18 cellular contexts compared by ENCODE assay signal in the genomic region with DNA sequence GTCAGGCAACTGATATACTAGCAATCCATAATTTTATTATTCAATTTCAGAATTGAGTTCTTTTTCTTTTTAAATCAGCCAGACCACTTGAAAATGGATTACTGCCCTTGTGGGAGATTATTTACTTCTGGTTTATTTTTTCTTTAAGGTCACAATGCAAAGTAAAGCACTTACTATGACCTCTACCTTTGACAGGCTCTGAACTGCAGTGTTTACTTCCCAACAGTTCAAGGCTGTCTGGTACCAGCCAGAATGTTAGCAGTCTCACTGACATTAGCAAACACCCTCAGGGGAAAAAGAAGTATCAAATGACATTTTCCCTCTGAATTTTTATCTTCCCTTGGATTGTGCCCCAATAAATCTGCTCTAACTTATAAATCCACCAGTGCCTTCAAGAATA. TPM values are rescaled to one million over a fixed set of nuclear protein-coding genes. Genes with fewer than 3 reads are reported as not detected.
DNase-seq lines count a peak whose midpoint lies in the region; ATAC-seq and TF ChIP-seq lines count a peak whose summit lies in the region.
"Had no signal": no experiment of that assay in that cellular context is flagged by ENCODE, and none has a peak within 500 bp of the region (broad histone marks: within the 10 kb centered on the region; RNA-seq: fewer than 3 reads in every experiment).

No MANE protein-coding gene starts in this region.

- H3K79me2 ChIP-seq in PC-3 (ENCODE audit: low read length): no peaks in the 10 kb centered on the region

- CTCF ChIA-PET in PC-3 (lab: Charles Lee): no interaction called here

- H3K4me2 ChIP-seq in PC-3 (ENCODE audit: low read length): no peak overlapping the region

- H4K20me1 ChIP-seq in PC-3 (ENCODE audit: low read length): no peaks in the 10 kb centered on the region

- H3K4me3 ChIP-seq in PC-3 (ENCODE audit: low read length): no peak overlapping the region
- no peak overlapping the region for H3K4me3 ChIP-seq in adrenal gland
- H3K4me3 ChIP-seq in lower leg skin (ENCODE audit: low read depth, poor library complexity, severe bottlenecking): no peak overlapping the region
- H3K4me3 ChIP-seq: GM23248 had no signal

- H3K27me3 ChIP-seq in PC-3 (ENCODE audit: low read length) (no peaks in the 10 kb centered on the region), adrenal gland (no peaks in the 10 kb centered on the region)

- H3K9ac ChIP-seq in PC-3 (ENCODE audit: low read length): peak overlapping the region; percentile 29
- H3K9ac ChIP-seq: GM23248 had no signal

- H3K9me3 ChIP-seq in PC-3 (ENCODE audit: low read length) (0 out of 2 replicates have a peak, but pooled peaks cover 4% of the 10 kb centered on the region), adrenal gland (replicated peaks in 1 of 3) (peaks cover 0 to 17% (median 0%) of the 10 kb centered on the region in 3 donors)

- TF ChIP-seq CTCF in PC-3 (conservative IDR thresholded peaks at IDR 0.05; ENCODE audit: low read depth, low read length) (no peak), adrenal gland (IDR thresholded peaks at IDR 0.05) (no peak), lower leg skin (IDR thresholded peaks at IDR 0.05) (no peak)

- peak; percentile 28; the same call in 1 of the 2 replicates for ATAC-seq in PC-3
- ATAC-seq: Right ventricle myocardium inferior had no signal

- H3K27ac ChIP-seq in PC-3 (ENCODE audit: low read length) (peak overlapping the region; percentile 74), adrenal gland (no peak overlapping the region)
- H3K27ac ChIP-seq: GM23248, HL-60 had no signal

- H3F3A ChIP-seq in PC-3 (ENCODE audit: low read length, unreplicated experiment): no peaks in the 10 kb centered on the region

- peak; percentile 51 for DNase-seq in DMS153 treated with DMSO at 0.1 percent for 48 hours (lab: John Stamatoyannopoulos, UW; ENCODE audit: unreplicated experiment)
- peak; percentile 36 for DNase-seq in NCI-H2029 (lab: John Stamatoyannopoulos, UW)
- peak; percentile 37 for DNase-seq in NCI-H345 (lab: John Stamatoyannopoulos, UW)
- DNase-seq in PC-3: no peak
- DNase-seq in SKM-1 treated with dmso at 0.1 percent for 144 hours (lab: John Stamatoyannopoulos, UW; ENCODE audit: unreplicated experiment): no peak
- DNase-seq in adrenal gland: no peak
- DNase-seq in lower leg skin (ENCODE audit: low spot score in 2 of 2): no peak
- no peak for DNase-seq in middle frontal gyrus (ENCODE audit: extremely low spot score, low spot score)
- DNase-seq: GM23248, H9, HFFc6, KBM-7, NCI-H1105 treated with DMSO at 0.1 percent for 48 hours, NCI-H1694 treated with DMSO at 0.1 percent for 48 hours, OCI-M1, SW 1271 had no signal

- intact Hi-C loops in PC-3 (cut with micrococcal nuclease): no loop called here
- intact Hi-C loops in adrenal gland (cut with DNase I): no loop called here
- intact Hi-C loops in lower leg skin (cut with DNase I; ENCODE audit: low total_unique reads): no loop called here

- no peaks in the 10 kb centered on the region for H3K9me2 ChIP-seq in PC-3 (replicated peaks; ENCODE audit: low read length)

- TF ChIP-seq POLR2A in adrenal gland (IDR thresholded peaks at IDR 0.05) (no peak), lower leg skin (IDR thresholded peaks at IDR 0.05) (no peak)

- POLR2A ChIA-PET in PC-3 (lab: Charles Lee; ENCODE audit: unreplicated experiment): no interaction called here

- H2AFZ ChIP-seq in PC-3 (ENCODE audit: low read length): no peak overlapping the region
- H2AFZ ChIP-seq: GM23248 had no signal

- H3K4me1 ChIP-seq in PC-3 (ENCODE audit: insufficient read depth, low read length) (peaks cover 23% of the 10 kb centered on the region), adrenal gland (replicated peaks in 1 of 2) (no peaks in the 10 kb centered on the region)

- H3K36me3 ChIP-seq in PC-3 (ENCODE audit: low read depth, low read length): no peaks in the 10 kb centered on the region
- H3K36me3 ChIP-seq in adrenal gland (replicated peaks in 1 of 2): no peaks in the 10 kb centered on the region

- no TSS peak for BruUV-seq in PC-3 (replicated peaks; lab: Mats Ljungman, UMichigan)

RNA-seq across cellular contexts. Expression of gene RAP2A, which starts 57.5 kb away (rescaled TPM):
- total RNA-seq in PC-3 (2014; rRNA removed) (15.2 and 20.3 TPM in 2 replicates), adrenal gland (10 to 100 TPM; 13.0 to 37.9 (median 23.2) TPM), lower leg skin (10 to 100 TPM in 2 of 4 donors, 1 to 10 TPM in 2; 8.4 to 14.8 (median 10.3) TPM)
- 10 to 100 TPM in 1 of 3 donors, 1 to 10 TPM in 2; 3.6 to 19.9 (median 4.8) TPM for polyA plus RNA-seq in adrenal gland

Comparison
In these comparisons a context has a peak if more than half of its experiments do, and no peak if none do; other contexts are left out.
1. DNase-seq: peak in DMS153 treated with DMSO at 0.1 percent for 48 hours (single experiment), NCI-H2029 (single experiment) and NCI-H345 (single experiment); none in PC-3 (single experiment), SKM-1 treated with dmso at 0.1 percent for 144 hours (single experiment), adrenal gland (0 of 7), lower leg skin (0 of 2) and middle frontal gyrus (single experiment).